Comparison of ENCODE assay signal across 8 cellular contexts in genomic region chr4:102299708-102300107, GRCh38. TPM values are rescaled to one million over a fixed set of nuclear protein-coding genes. Genes with fewer than 3 reads are reported as not detected.
DNase-seq lines count a peak whose midpoint lies in the region; ATAC-seq, FAIRE-seq and TF ChIP-seq lines count a peak whose summit lies in the region.

No MANE protein-coding gene starts in this region.

- H3K4me2 ChIP-seq in H1 (ENCODE audit: insufficient read depth in 1 of 2, low read depth in 2 of 2, low read length in 2 of 2) = 0 out of 4 replicates have a peak overlapping the region, but pooled peaks of 1 of the 2 experiments have one; percentile 19

- H4K20me1 ChIP-seq in H1 (replicated peaks in 1 of 2; ENCODE audit: control insufficient read depth in 1 of 2, insufficient read depth in 2 of 2, low read length in 2 of 2) = no peaks in the 10 kb centered on the region

- peaks cover 6% of the 10 kb centered on the region for H3K4me1 Mint-ChIP-seq in activated T-cell treated with anti-CD3 and anti-CD28 coated beads, Interleukin-2, amount 50 U/mL, for 72 hours (ENCODE audit: low read depth)
- peaks cover 1% of the 10 kb centered on the region for H3K4me1 Mint-ChIP-seq in activated T-cell treated with anti-CD3 and anti-CD28 coated beads, Interleukin-2, amount 50 U/mL, for 24 hours (ENCODE audit: low read depth)

- H3K79me2 ChIP-seq in H1 (ENCODE audit: control insufficient read depth in 1 of 2, insufficient read depth in 2 of 2, low read length in 2 of 2) = no peaks in the 10 kb centered on the region

- no peak overlapping the region for H2AFZ ChIP-seq in H1 (ENCODE audit: low read length)

- TF ChIP-seq CTCF in H1 (IDR thresholded peaks at IDR 0.05; ENCODE audit: control extremely low read depth in 1 of 3, insufficient read depth in 1 of 3, low read depth in 1 of 3, low read length in 3 of 3) = peak; percentile 61 to 74 (median 68)

- H3K27ac ChIP-seq in SJSA1 = no peak overlapping the region
- H3K27ac ChIP-seq in H1 (ENCODE audit: low read depth, low read length) = no peak overlapping the region

- no peak overlapping the region for H4K91ac ChIP-seq in H1 (replicated peaks; ENCODE audit: insufficient read length, low read length)

- H3K9ac ChIP-seq in H1 (replicated peaks in 1 of 4; ENCODE audit: extremely low read depth in 1 of 4, low read depth in 3 of 4, low read length in 3 of 4) = no peak overlapping the region

- H3K14ac ChIP-seq in H1 (ENCODE audit: insufficient read length) = no peak overlapping the region

- H2BK5ac ChIP-seq in H1 (ENCODE audit: low read depth, low read length) = no peak overlapping the region

- no peaks in the 10 kb centered on the region for H3K23me2 ChIP-seq in H1 (ENCODE audit: low read depth, low read length)

- H3K4me1 ChIP-seq in SJSA1 (replicated peaks) (peaks cover 10% of the 10 kb centered on the region), H1 (replicated peaks in 1 of 4; ENCODE audit: control insufficient read depth in 3 of 4, insufficient read depth in 4 of 4, low read length in 3 of 4) (peaks cover 0 to 3% (median 2%) of the 10 kb centered on the region in 4 experiments; a peak in 4 of 7 replicates)

- CTCF ChIA-PET in H1 (lab: Charles Lee; ENCODE audit: partially characterized antibody) = interaction anchor here (0.7 to 3.6 kb wide), 12 partner anchors 9 to 53 kb away, joined by 3 to 19 read pairs (median 4); partner anchors contain the start of gene SLC39A8

- H2BK120ac ChIP-seq in H1 (replicated peaks; ENCODE audit: low read depth, low read length) = no peak overlapping the region

- H3K4me3 ChIP-seq in SJSA1 = no peak overlapping the region
- H3K4me3 ChIP-seq in H1 (ENCODE audit: extremely low read depth in 1 of 4, insufficient read depth in 2 of 4, low read depth in 3 of 4, low read length in 4 of 4) = no peak overlapping the region

- no peak overlapping the region for H4K5ac ChIP-seq in H1 (ENCODE audit: insufficient read length, low read depth, low read length)

- no peak overlapping the region for H3K4ac ChIP-seq in H1 (replicated peaks; ENCODE audit: insufficient read length, low read depth, low read length)

- no peaks in the 10 kb centered on the region for H3K27me3 Mint-ChIP-seq in activated T-cell treated with anti-CD3 and anti-CD28 coated beads, Interleukin-2, amount 50 U/mL, for 72 hours (ENCODE audit: low read depth)
- no peaks in the 10 kb centered on the region for H3K27me3 Mint-ChIP-seq in activated T-cell treated with anti-CD3 and anti-CD28 coated beads, Interleukin-2, amount 50 U/mL, for 24 hours

- no peak overlapping the region for H2BK12ac ChIP-seq in H1 (ENCODE audit: low read depth, low read length)

- no peak for TF ChIP-seq POLR2A in H1 (IDR thresholded peaks at IDR 0.05; ENCODE audit: control extremely low read depth in 1 of 2, low read depth in 2 of 2, low read length in 2 of 2)

- POLR2A ChIA-PET in H1 (lab: Charles Lee; ENCODE audit: partially characterized antibody) = no interaction called here

- TF ChIP-seq EP300 in H1 (IDR thresholded peaks at IDR 0.05; ENCODE audit: borderline replicate concordance in 1 of 2, low read depth in 2 of 2, low read length in 2 of 2) = no peak

- DNase-seq in activated T-cell treated with anti-CD3 and anti-CD28 coated beads, Interleukin-2, amount 50 U/mL, for 72 hours = peak in 1 of 2 donors; percentile 7
- no peak for DNase-seq in activated T-cell treated with anti-CD3 and anti-CD28 coated beads, Interleukin-2, amount 50 U/mL, for 24 hours
- peak; percentile 53 to 63 for DNase-seq in SJSA1 (ENCODE audit: low read depth in 1 of 2, low spot score in 2 of 2)
- peak in 1 of 2 experiments; percentile 53 for DNase-seq in H1 (ENCODE audit: low read depth in 1 of 2, low spot score in 2 of 2)
- DNase-seq in myocyte (ENCODE audit: low read depth) = peak; percentile 50
- no peak for DNase-seq in NCI-H128 (lab: John Stamatoyannopoulos, UW; ENCODE audit: unreplicated experiment)

- no peak overlapping the region for H3K18ac ChIP-seq in H1 (ENCODE audit: extremely low read depth, low read length)

- no peaks in the 10 kb centered on the region for H3K9me3 Mint-ChIP-seq in activated T-cell treated with anti-CD3 and anti-CD28 coated beads, Interleukin-2, amount 50 U/mL, for 72 hours
- H3K9me3 Mint-ChIP-seq in activated T-cell treated with anti-CD3 and anti-CD28 coated beads, Interleukin-2, amount 50 U/mL, for 24 hours = no peaks in the 10 kb centered on the region

- no peaks in the 10 kb centered on the region for H3K27me3 ChIP-seq in SJSA1 (replicated peaks)
- no peaks in the 10 kb centered on the region for H3K27me3 ChIP-seq in H1 (replicated peaks in 1 of 4; ENCODE audit: control insufficient read depth in 3 of 4, extremely low read depth in 1 of 4, insufficient read depth in 3 of 4, low read length in 3 of 4)

- H3K36me3 ChIP-seq in SJSA1 (no peaks in the 10 kb centered on the region), H1 (ENCODE audit: control insufficient read depth in 2 of 4, insufficient read depth in 4 of 4, low read length in 3 of 4) (no peaks in the 10 kb centered on the region)

- no peak overlapping the region; the same call in 1 of the 2 replicates for H4K8ac ChIP-seq in H1 (ENCODE audit: extremely low read depth, insufficient read depth, low read length)

- 0 out of 2 replicates have a peak overlapping the region, but pooled peaks have one; percentile 13 for H2BK20ac ChIP-seq in H1 (ENCODE audit: low read length)

- ATAC-seq in activated T-cell treated with anti-CD3 and anti-CD28 coated beads, Interleukin-2, amount 50 U/mL, for 72 hours (replicated peaks in 1 of 2) = peak; percentile 46 to 57
- peak; percentile 91 for ATAC-seq in GM21367 (IDR thresholded peaks at IDR 0.05; ENCODE audit: unreplicated experiment)
- ATAC-seq in HG03469 (IDR thresholded peaks at IDR 0.05; ENCODE audit: unreplicated experiment) = peak; percentile 75

- H3K79me1 ChIP-seq in H1 (ENCODE audit: low read depth, low read length) = no peaks in the 10 kb centered on the region

- no peak overlapping the region for H3K56ac ChIP-seq in H1 (replicated peaks; ENCODE audit: insufficient read length, low read depth, low read length)

- H3K4me3 Mint-ChIP-seq in activated T-cell treated with anti-CD3 and anti-CD28 coated beads, Interleukin-2, amount 50 U/mL, for 72 hours = no peak overlapping the region
- no peak overlapping the region for H3K4me3 Mint-ChIP-seq in activated T-cell treated with anti-CD3 and anti-CD28 coated beads, Interleukin-2, amount 50 U/mL, for 24 hours

- no peaks in the 10 kb centered on the region for H3K9me3 ChIP-seq in SJSA1 (replicated peaks)
- no peaks in the 10 kb centered on the region for H3K9me3 ChIP-seq in H1 (ENCODE audit: insufficient read depth in 2 of 2, low read depth in 1 of 2, low read length in 1 of 2)

- peaks cover 7 to 19% of the 10 kb centered on the region in 2 donors for H3K36me3 Mint-ChIP-seq in activated T-cell treated with anti-CD3 and anti-CD28 coated beads, Interleukin-2, amount 50 U/mL, for 72 hours (ENCODE audit: insufficient read depth in 2 of 2)
- peaks cover 69% of the 10 kb centered on the region for H3K36me3 Mint-ChIP-seq in activated T-cell treated with anti-CD3 and anti-CD28 coated beads, Interleukin-2, amount 50 U/mL, for 24 hours (ENCODE audit: low read depth)

- 0 out of 2 replicates have a peak overlapping the region, but pooled peaks have one; percentile 55 for H2AK5ac ChIP-seq in H1 (ENCODE audit: low read depth, low read length)

- 0 out of 2 replicates have a peak overlapping the region, but pooled peaks have one; percentile 40 for H2BK15ac ChIP-seq in H1 (ENCODE audit: low read length)

- peak; percentile 91 for FAIRE-seq in H1 (lab: Jason Lieb, UNC)

- TF ChIP-seq RAD21 in H1 (IDR thresholded peaks at IDR 0.05 in 1 of 2, conservative IDR thresholded peaks at IDR 0.05 in 1 of 2; ENCODE audit: low read depth in 2 of 2, low read length in 2 of 2) = peak; percentile 69 to 71

- H3K27ac Mint-ChIP-seq in activated T-cell treated with anti-CD3 and anti-CD28 coated beads, Interleukin-2, amount 50 U/mL, for 72 hours = no peak overlapping the region
- H3K27ac Mint-ChIP-seq in activated T-cell treated with anti-CD3 and anti-CD28 coated beads, Interleukin-2, amount 50 U/mL, for 24 hours = no peak overlapping the region

- H3K23ac ChIP-seq in H1 (ENCODE audit: insufficient read length) = no peak overlapping the region

- WGBS in H1 (ENCODE audit: extremely low coverage in 1 of 2, insufficient coverage in 1 of 2, insufficient read length in 1 of 2, insufficient replicate concordance in 2 of 2, low coverage in 1 of 2, low lambda C conversion rate in 2 of 2, missing lambda C conversion rate in 1 of 2), 2 experiments = 34% methylated on average over 4 of the region's 4 CpGs; no CpG with 5 or more reads in 1 of the 2 experiments

TF ChIP-seq in H1, 55 proteins besides CTCF, POLR2A, EP300 and RAD21:
- TF ChIP-seq MAX (IDR thresholded peaks at IDR 0.05) (no peak), CEBPB (IDR thresholded peaks at IDR 0.05; ENCODE audit: low read depth, low read length) (no peak), NANOG (IDR thresholded peaks at IDR 0.05; ENCODE audit: insufficient read depth, low read depth, low read length, poor library complexity, severe bottlenecking) (peak; percentile 64), JUND (IDR thresholded peaks at IDR 0.05; ENCODE audit: low read length) (no peak), TEAD4 (IDR thresholded peaks at IDR 0.05; ENCODE audit: low read depth, low read length) (peak; percentile 73), KDM1A (IDR thresholded peaks at IDR 0.05; ENCODE audit: borderline replicate concordance, low read length) (no peak), CHD2 (IDR thresholded peaks at IDR 0.05; ENCODE audit: low read length) (no peak), BRCA1 (IDR thresholded peaks at IDR 0.05; ENCODE audit: low read depth, low read length) (no peak)

RNA-seq across cellular contexts. Expression of gene SLC39A8, which starts 45.6 kb away (rescaled TPM):
- total RNA-seq in activated T-cell treated with anti-CD3 and anti-CD28 coated beads, Interleukin-2, amount 50 U/mL, for 72 hours = 10 to 100 TPM; 56.4 to 58.7 TPM
- 30.1 and 39.0 TPM in 2 replicates for total RNA-seq in SJSA1 (2014; rRNA removed; shearing (Covaris generic))
- 38.7 and 39.9 TPM in 2 replicates for total RNA-seq in H1 (2021; fragmentation: NEBNext Ultra II Directional; extraction: Animal tissue kit (Norgen Biotek cat#: 25700))
- 6.4 TPM in 2 replicates for polyA plus RNA-seq in H1 (2011; rRNA removed)
- 9.7 TPM for polyA plus RNA-seq in H1 (2011; cell fraction: cytosol; rRNA removed)
- polyA plus RNA-seq in H1 (2011; cell fraction: nucleus; rRNA removed) = 7.8 TPM
- 9.8 to 15.6 TPM (median 12.4 TPM) in 4 replicates for polyA plus RNA-seq in H1 (2012, experiment 1 of 2)
- 1.9 TPM for polyA plus RNA-seq in H1 (2012, experiment 2 of 2)
- 59.4 TPM for polyA plus RNA-seq in H1 (2013, experiment 1 of 2)
- polyA plus RNA-seq in H1 (2013, experiment 2 of 2) = 71.7 TPM
- polyA minus RNA-seq in H1 (2011; rRNA and poly(A)+ RNA removed) = 14.8 and 19.8 TPM in 2 replicates
- 9.8 TPM for polyA minus RNA-seq in H1 (2011; cell fraction: cytosol; rRNA and poly(A)+ RNA removed)
- 18.2 TPM for polyA minus RNA-seq in H1 (2011; cell fraction: nucleus; rRNA and poly(A)+ RNA removed)
- total RNA-seq in myocyte = 5.5 and 7.4 TPM in 2 replicates
- 3.4 TPM for polyA plus RNA-seq in myocyte (2012)

Comparison
In these comparisons a context has a peak if more than half of its experiments do, and no peak if none do; other contexts are left out.
1. DNase-seq: peak in SJSA1 (2 of 2) and myocyte (single experiment); none in activated T-cell treated with anti-CD3 and anti-CD28 coated beads, Interleukin-2, amount 50 U/mL, for 24 hours (single experiment) and NCI-H128 (single experiment).
2. Peak in every context shown above with its lines, with median percentiles within 50 percentile points of each other: ATAC-seq.